ENCODE assay signal across 9 cellular contexts in the genomic region with DNA sequence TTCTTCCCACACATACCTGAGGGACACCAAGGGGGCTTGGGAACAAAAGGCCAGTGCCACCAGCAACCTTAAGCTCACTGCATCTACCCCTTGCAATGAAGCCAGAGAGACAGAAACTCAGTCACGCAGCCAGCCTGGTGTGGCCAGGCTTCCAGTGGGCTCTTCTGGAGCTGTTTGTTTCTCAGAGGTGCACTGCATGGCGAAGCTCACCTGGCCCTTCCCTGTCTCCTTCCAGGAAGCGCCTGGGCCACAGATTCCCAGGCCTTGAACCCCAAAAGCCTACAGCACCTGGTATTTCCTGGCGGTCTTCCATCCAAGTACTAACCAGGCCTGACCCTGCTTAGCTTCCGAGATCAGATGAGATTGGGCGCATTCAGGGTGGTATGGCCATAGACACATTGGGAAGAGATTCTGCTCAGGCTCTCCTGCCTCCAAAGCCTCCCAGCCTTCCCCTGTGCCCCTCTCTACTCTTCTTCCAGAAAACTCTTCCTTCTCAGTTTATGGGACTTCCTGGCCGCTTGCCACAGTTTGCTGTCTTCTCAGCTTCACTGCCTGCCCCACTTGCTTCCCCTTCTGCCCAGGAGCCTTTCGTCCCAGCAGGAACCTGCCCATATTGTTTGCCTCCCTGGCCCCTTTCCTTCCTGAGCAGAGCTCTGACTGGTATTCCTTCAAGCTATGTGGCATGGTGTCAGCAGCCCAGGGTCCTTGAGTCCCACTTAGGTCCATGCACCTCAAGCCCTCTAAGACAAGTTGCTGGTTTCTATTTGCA. TPM values are rescaled to one million over a fixed set of nuclear protein-coding genes. Genes with fewer than 3 reads are reported as not detected.
DNase-seq lines count a peak whose midpoint lies in the region; ATAC-seq and TF ChIP-seq lines count a peak whose summit lies in the region.
"Had no signal": no experiment of that assay in that cellular context is flagged by ENCODE, and none has a peak within 500 bp of the region (broad histone marks: within the 10 kb centered on the region; RNA-seq: fewer than 3 reads in every experiment).

No MANE protein-coding gene starts in this region.

- no peak for TF ChIP-seq CTCF in esophagus muscularis mucosa (IDR thresholded peaks at IDR 0.05)
- no peak for TF ChIP-seq CTCF in sigmoid colon (IDR thresholded peaks at IDR 0.05)

- no peak for TF ChIP-seq POLR2A in esophagus muscularis mucosa (IDR thresholded peaks at IDR 0.05; ENCODE audit: low read depth)
- TF ChIP-seq POLR2A in sigmoid colon (IDR thresholded peaks at IDR 0.05): no peak

- peak overlapping the region; percentile 87 to 92 (median 88) for H3K27ac ChIP-seq in esophagus muscularis mucosa (replicated peaks in 1 of 4)
- H3K27ac ChIP-seq in sigmoid colon: peak overlapping the region; percentile 87 to 94 (median 90)

- peaks cover 52 to 70% (median 64%) of the 10 kb centered on the region in 4 donors for H3K4me1 ChIP-seq in esophagus muscularis mucosa
- peaks cover 2 to 45% (median 39%) of the 10 kb centered on the region in 4 donors for H3K4me1 ChIP-seq in sigmoid colon

- H3K27me3 ChIP-seq in esophagus muscularis mucosa (no peaks in the 10 kb centered on the region), sigmoid colon (no peaks in the 10 kb centered on the region)

- TF ChIP-seq EP300 in esophagus muscularis mucosa (IDR thresholded peaks at IDR 0.05) (no peak), sigmoid colon (IDR thresholded peaks at IDR 0.05) (no peak)

- ATAC-seq in GM18498 (IDR thresholded peaks at IDR 0.05; ENCODE audit: unreplicated experiment): no peak

- 81% methylated on average over 8 of the region's 8 CpGs for WGBS in esophagus muscularis mucosa
- 12 to 63% methylated on average over 8 of the region's 8 CpGs for WGBS in sigmoid colon, 2 donors

- intact Hi-C loops in esophagus muscularis mucosa (cut with DNase I): loop anchor here (5.0 to 10.0 kb wide), 2 partner anchors 39 to 63 kb away; a partner anchor contains a TSS
- intact Hi-C loops in sigmoid colon (cut with DNase I): loop anchor here (2.0 to 5.0 kb wide), 2 partner anchors 19 to 39 kb away; no protein-coding TSS in a partner anchor

- DNase-seq in GDM1 (lab: John Stamatoyannopoulos, UW) (peak; percentile 18), esophagus muscularis mucosa (ENCODE audit: extremely low spot score) (no peak), sigmoid colon (peak; percentile 79), SIG-M5 (lab: John Stamatoyannopoulos, UW) (no peak), mucosa of gallbladder (ENCODE audit: low spot score) (no peak)
- DNase-seq in stimulated activated CD4-positive, alpha-beta T cell treated with anti-CD3 and anti-CD28 coated beads, Interleukin-2, amount 100 ng/mL, for 48 hours: no peak

- peak overlapping the region in 3 of 4 donors; percentile 84 to 93 (median 86) for H3K4me3 ChIP-seq in esophagus muscularis mucosa
- H3K4me3 ChIP-seq in sigmoid colon: peak overlapping the region in 2 of 4 donors; percentile 63 to 80

- H3K9me3 ChIP-seq in esophagus muscularis mucosa (no peaks in the 10 kb centered on the region), sigmoid colon (no peaks in the 10 kb centered on the region)
- H3K9me3 ChIP-seq: mucosa of descending colon had no signal

- H3K36me3 ChIP-seq in esophagus muscularis mucosa: peaks cover 10 to 51% (median 35%) of the 10 kb centered on the region in 4 donors
- peaks cover 0 to 22% (median 6%) of the 10 kb centered on the region in 4 donors for H3K36me3 ChIP-seq in sigmoid colon

TF ChIP-seq in PFSK-1, 5 proteins besides CTCF, POLR2A, EP300 and RAD21:
- peak; percentile 52 for TF ChIP-seq POLR2AphosphoS5 (IDR thresholded peaks at IDR 0.05; ENCODE audit: low read depth, low read length)
- TF ChIP-seq SIN3A (IDR thresholded peaks at IDR 0.05; ENCODE audit: borderline replicate concordance, insufficient read depth, low read length): no peak

RNA-seq across cellular contexts. Expression of a gene that starts 1.6 kb away (rescaled TPM):
- 59.7 TPM for polyA plus RNA-seq in PFSK-1 (2012; ENCODE audit: insufficient read length, low read depth)
- 10 to 100 TPM; 10.1 to 18.5 (median 18.0) TPM for total RNA-seq in esophagus muscularis mucosa
- total RNA-seq in sigmoid colon: 10 to 100 TPM in 3 of 4 donors, 1 to 10 TPM in 1; 9.2 to 19.3 (median 14.6) TPM
- 100 to 1,000 TPM; 104 to 115 (median 108) TPM for polyA plus RNA-seq in sigmoid colon
- total RNA-seq in mucosa of gallbladder: 51.5 TPM

RNA-seq across cellular contexts. Expression of a gene that starts 16.4 kb away (rescaled TPM):
- 145 TPM for polyA plus RNA-seq in PFSK-1 (2012; ENCODE audit: insufficient read length, low read depth)
- total RNA-seq in esophagus muscularis mucosa: 10 to 100 TPM; 10.3 to 15.7 (median 12.4) TPM
- 1 to 10 TPM; 4.3 to 8.9 (median 5.6) TPM for total RNA-seq in sigmoid colon
- polyA plus RNA-seq in sigmoid colon: 10 to 100 TPM; 19.6 to 32.6 (median 22.8) TPM
- total RNA-seq in mucosa of gallbladder: 52.3 TPM

RNA-seq across cellular contexts. Expression of a gene that starts 20.8 kb away (rescaled TPM):
- polyA plus RNA-seq in PFSK-1 (2012; ENCODE audit: insufficient read length, low read depth): 327 TPM
- total RNA-seq in esophagus muscularis mucosa: 100 to 1,000 TPM; 122 to 158 (median 137) TPM
- 100 to 1,000 TPM; 135 to 198 (median 153) TPM for total RNA-seq in sigmoid colon
- polyA plus RNA-seq in sigmoid colon: 100 to 1,000 TPM; 246 to 280 (median 258) TPM
- total RNA-seq in mucosa of gallbladder: 119 TPM

RNA-seq across cellular contexts. Expression of a gene that starts 26.6 kb away (rescaled TPM):
- polyA plus RNA-seq in PFSK-1 (2012; ENCODE audit: insufficient read length, low read depth): 44.6 TPM
- total RNA-seq in esophagus muscularis mucosa: 10 to 100 TPM; 62.7 to 83.6 (median 73.0) TPM
- 10 to 100 TPM; 48.9 to 90.3 (median 69.9) TPM for total RNA-seq in sigmoid colon
- polyA plus RNA-seq in sigmoid colon: 10 to 100 TPM; 15.3 to 86.5 (median 16.2) TPM
- 175 TPM for total RNA-seq in mucosa of gallbladder

RNA-seq across cellular contexts. Expression of a gene that starts 57.0 kb away (rescaled TPM):
- polyA plus RNA-seq in PFSK-1 (2012; ENCODE audit: insufficient read length, low read depth): 7.7 TPM
- 1 to 10 TPM in 3 of 4 donors, under 1 TPM in 1; 0.42 to 7.3 (median 2.7) TPM for total RNA-seq in esophagus muscularis mucosa
- total RNA-seq in sigmoid colon: 1 to 10 TPM in 2 of 4 donors, under 1 TPM in 2; 0.36 to 2.8 (median 1.3) TPM
- 1 to 10 TPM in 1 of 3 donors, not detected in 2; 2.4 TPM for polyA plus RNA-seq in sigmoid colon
- 2.8 TPM for total RNA-seq in mucosa of gallbladder

Comparison
In these comparisons a context has a peak if more than half of its experiments do, and no peak if none do; other contexts are left out.
1. DNase-seq: peak in GDM1 (single experiment) and sigmoid colon (single experiment); none in esophagus muscularis mucosa (single experiment), SIG-M5 (single experiment), stimulated activated CD4-positive, alpha-beta T cell treated with anti-CD3 and anti-CD28 coated beads, Interleukin-2, amount 100 ng/mL, for 48 hours (0 of 2) and mucosa of gallbladder (single experiment).